26 cellular contexts compared by ENCODE assay signal in the genomic region with DNA sequence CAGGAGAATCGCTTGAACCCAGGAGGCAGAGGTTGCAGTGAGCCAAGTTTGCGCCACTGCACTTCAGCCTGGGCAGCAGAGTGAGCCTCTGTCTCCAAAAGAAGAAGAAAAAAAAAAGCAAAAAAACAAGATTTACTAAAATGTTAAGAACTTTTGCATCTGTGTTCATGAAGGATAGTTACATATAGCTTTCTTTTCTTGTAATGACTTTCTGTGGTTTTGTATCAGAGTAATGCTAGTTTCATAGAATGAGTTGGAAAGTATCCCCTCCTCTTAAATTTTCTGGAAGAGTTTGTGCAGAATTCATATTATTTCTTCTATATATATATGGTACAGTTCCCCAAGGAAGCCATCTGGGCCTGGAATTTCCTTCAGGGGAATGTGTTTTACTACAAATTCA.
"Had no signal": no experiment of that assay in that cellular context is flagged by ENCODE, and none has a peak within 500 bp of the region (broad histone marks: within the 10 kb centered on the region; RNA-seq: fewer than 3 reads in every experiment).

No MANE protein-coding gene starts in this region.

- H3K36me3 Mint-ChIP-seq: immature natural killer cell; naive thymus-derived CD8-positive, alpha-beta T cell; type B pancreatic cell had no signal

- H3K27me3 ChIP-seq: left lung, right atrium auricular region, right lobe of liver, suprapubic skin, tibial nerve, uterus had no signal

- H3K9me3 ChIP-seq: left lung, lower lobe of right lung, right atrium auricular region, right lobe of liver, suprapubic skin, tibial nerve, uterus had no signal

- H3K27ac ChIP-seq: left lung, lower lobe of right lung, parathyroid adenoma, right atrium auricular region, suprapubic skin, tibial nerve, uterus had no signal

- H3K27ac Mint-ChIP-seq: immature natural killer cell; naive thymus-derived CD8-positive, alpha-beta T cell; nephron; progenitor cell of endocrine pancreas; stimulated activated naive CD8-positive, alpha-beta T cell treated with anti-CD3 and anti-CD28 coated beads, Interleukin-15, Interleukin-2, amounts not matched to agents 100 ng/mL and 50 ng/mL, for 24 hours; type B pancreatic cell had no signal

- H3K9me3 Mint-ChIP-seq: immature natural killer cell; naive thymus-derived CD8-positive, alpha-beta T cell; nephron; neural crest cell; stimulated activated naive CD8-positive, alpha-beta T cell treated with anti-CD3 and anti-CD28 coated beads, Interleukin-15, Interleukin-2, amounts not matched to agents 100 ng/mL and 50 ng/mL, for 24 hours; type B pancreatic cell had no signal

- H3K36me3 ChIP-seq: left lung, lower lobe of right lung, right atrium auricular region, right lobe of liver, suprapubic skin, tibial nerve, uterus had no signal

- DNase-seq: hippocampal formation; immature natural killer cell; left colon; left lung; lower lobe of right lung; mammary epithelial cell; mesenchymal stem cell; naive thymus-derived CD8-positive, alpha-beta T cell; nucleus accumbens; stimulated activated CD4-positive, alpha-beta T cell treated with anti-CD3 and anti-CD28 coated beads, Interleukin-12 subunit alpha, Interleukin-12 subunit beta, amount 100 ng/mL, for 4 hours; stimulated activated CD4-positive, alpha-beta T cell treated with anti-CD3 and anti-CD28 coated beads, Interleukin-15, amount 100 ng/mL, for 24 hours; stimulated activated CD4-positive, alpha-beta T cell treated with anti-CD3 and anti-CD28 coated beads, Interleukin-2, amount 100 ng/mL, for 24 hours; stimulated activated CD4-positive, alpha-beta T cell treated with anti-CD3 and anti-CD28 coated beads, Interleukin-4, amount 100 ng/mL, for 1 hour; stimulated activated naive CD4-positive, alpha-beta T cell; uterus had no signal

- H3K27me3 Mint-ChIP-seq: naive thymus-derived CD8-positive, alpha-beta T cell; progenitor cell of endocrine pancreas; stimulated activated naive CD8-positive, alpha-beta T cell treated with anti-CD3 and anti-CD28 coated beads, Interleukin-15, Interleukin-2, amounts not matched to agents 100 ng/mL and 50 ng/mL, for 24 hours; type B pancreatic cell had no signal

- H3K4me1 Mint-ChIP-seq: immature natural killer cell; naive thymus-derived CD8-positive, alpha-beta T cell; nephron; neural crest cell had no signal

- H3K4me3 ChIP-seq: left lung, lower lobe of right lung, right atrium auricular region, right lobe of liver, smooth muscle cell, suprapubic skin, tibial nerve, uterus had no signal

- H3K4me3 Mint-ChIP-seq: immature natural killer cell; naive thymus-derived CD8-positive, alpha-beta T cell; nephron; neural crest cell; stimulated activated naive CD8-positive, alpha-beta T cell treated with anti-CD3 and anti-CD28 coated beads, Interleukin-15, Interleukin-2, amounts not matched to agents 100 ng/mL and 50 ng/mL, for 24 hours; type B pancreatic cell had no signal

- H3K4me1 ChIP-seq: left lung, lower lobe of right lung, parathyroid adenoma, right atrium auricular region, suprapubic skin, tibial nerve, uterus had no signal

- ATAC-seq: left colon; left lung; lower lobe of right lung; naive thymus-derived CD8-positive, alpha-beta T cell had no signal
